8 cellular contexts compared by ENCODE assay signal in genomic region chr14:89040438-89041244, GRCh38.
A peak's percentile ranks its signal among the peaks of the same experiment; 100 is the strongest.
DNase-seq lines count a peak whose midpoint lies in the region; ATAC-seq and TF ChIP-seq lines count a peak whose summit lies in the region.

No MANE protein-coding gene starts in this region.

- H3K27ac ChIP-seq in spleen: peak overlapping the region in 7 of 8 donors; percentile 15 to 81 (median 60)

- intact Hi-C loops in activated B cell treated with CpG ODN at 0.5 μM for 24 hours (cut with micrococcal nuclease) (loop anchor here (1.0 to 10.0 kb wide), 8 partner anchors 127 to 875 kb away; no protein-coding TSS in a partner anchor), spleen (cut with DNase I; ENCODE audit: low total_unique reads) (no loop called here)

- peak overlapping the region; percentile 81 for H3K4me3 Mint-ChIP-seq in activated B cell treated with CpG ODN at 0.5 μM for 24 hours

- peak; percentile 89 for DNase-seq in NCI-H2171 treated with DMSO at 0.1 percent for 48 hours (lab: John Stamatoyannopoulos, UW)
- peak; percentile 76 for DNase-seq in activated B cell treated with CpG ODN at 0.5 μM for 24 hours
- DNase-seq in cardiac fibroblast (ENCODE audit: low read depth in 2 of 2): peak; percentile 95
- DNase-seq in inferior parietal cortex (ENCODE audit: extremely low spot score): peak; percentile 91
- DNase-seq in spleen: peak; percentile 93
- DNase-seq in GF-D8 (lab: John Stamatoyannopoulos, UW): no peak

- no peak overlapping the region for H3K27ac Mint-ChIP-seq in activated B cell treated with CpG ODN at 0.5 μM for 24 hours

- peaks cover 0 to 21% (median 15%) of the 10 kb centered on the region in 6 donors for H3K4me1 ChIP-seq in spleen

- H3K36me3 Mint-ChIP-seq in activated B cell treated with CpG ODN at 0.5 μM for 24 hours (ENCODE audit: low read depth): no peaks in the 10 kb centered on the region

- ATAC-seq in HG02973 (IDR thresholded peaks at IDR 0.05; ENCODE audit: unreplicated experiment) (peak; percentile 71), activated B cell treated with CpG ODN at 0.5 μM for 24 hours (ENCODE audit: low read depth) (peak; percentile 71)

- peaks cover 14% of the 10 kb centered on the region for H3K4me1 Mint-ChIP-seq in activated B cell treated with CpG ODN at 0.5 μM for 24 hours

- TF ChIP-seq POLR2A in spleen (IDR thresholded peaks at IDR 0.05): no peak

- POLR2A ChIA-PET in activated B cell treated with CpG ODN at 0.5 μM for 24 hours (lab: Charles Lee): interaction anchor here (0.6 to 1.0 kb wide), 2 partner anchors 390 to 448 kb away, joined by 3 to 4 read pairs; no protein-coding TSS in a partner anchor

- 3 to 5% (median 4%) methylated on average over 27 to 32 of the region's 32 CpGs for WGBS in spleen, 5 donors

- no peaks in the 10 kb centered on the region for H3K36me3 ChIP-seq in spleen

- H3K27me3 Mint-ChIP-seq in activated B cell treated with CpG ODN at 0.5 μM for 24 hours: peaks cover 34% of the 10 kb centered on the region

- H3K4me3 ChIP-seq in cardiac fibroblast (replicated peaks in 1 of 2; ENCODE audit: low read depth in 2 of 2, low read length in 2 of 2) (peak overlapping the region; percentile 26 to 51), spleen (peak overlapping the region; percentile 0 to 67 (median 36))

- CTCF ChIA-PET in activated B cell treated with CpG ODN at 0.5 μM for 24 hours (lab: Charles Lee): interaction anchor here (0.9 to 2.7 kb wide), 11 partner anchors 13 to 875 kb away, joined by 3 to 13 read pairs (median 4); no protein-coding TSS in a partner anchor

- H3K9me3 Mint-ChIP-seq in activated B cell treated with CpG ODN at 0.5 μM for 24 hours: peaks cover 5% of the 10 kb centered on the region

- peaks cover 0 to 7% (median 0%) of the 10 kb centered on the region in 8 donors for H3K9me3 ChIP-seq in spleen

- TF ChIP-seq CTCF in GM12873 (IDR thresholded peaks at IDR 0.05; ENCODE audit: insufficient read depth, low read depth, low read length, missing control alignments) (peak; percentile 93), activated B cell treated with CpG ODN at 0.5 μM for 24 hours (IDR thresholded peaks at IDR 0.05) (peak; percentile 95), cardiac fibroblast (IDR thresholded peaks at IDR 0.05; ENCODE audit: low read depth, low read length) (peak; percentile 98), spleen (IDR thresholded peaks at IDR 0.05 in 8 of 11, conservative IDR thresholded peaks at IDR 0.05 in 3 of 11) (peak; percentile 72 to 92 (median 87))

- H3K27me3 ChIP-seq in spleen (replicated peaks in 1 of 7): peaks cover 0 to 23% (median 0%) of the 10 kb centered on the region in 7 donors
